15 cellular contexts compared by ENCODE assay signal in the genomic region with DNA sequence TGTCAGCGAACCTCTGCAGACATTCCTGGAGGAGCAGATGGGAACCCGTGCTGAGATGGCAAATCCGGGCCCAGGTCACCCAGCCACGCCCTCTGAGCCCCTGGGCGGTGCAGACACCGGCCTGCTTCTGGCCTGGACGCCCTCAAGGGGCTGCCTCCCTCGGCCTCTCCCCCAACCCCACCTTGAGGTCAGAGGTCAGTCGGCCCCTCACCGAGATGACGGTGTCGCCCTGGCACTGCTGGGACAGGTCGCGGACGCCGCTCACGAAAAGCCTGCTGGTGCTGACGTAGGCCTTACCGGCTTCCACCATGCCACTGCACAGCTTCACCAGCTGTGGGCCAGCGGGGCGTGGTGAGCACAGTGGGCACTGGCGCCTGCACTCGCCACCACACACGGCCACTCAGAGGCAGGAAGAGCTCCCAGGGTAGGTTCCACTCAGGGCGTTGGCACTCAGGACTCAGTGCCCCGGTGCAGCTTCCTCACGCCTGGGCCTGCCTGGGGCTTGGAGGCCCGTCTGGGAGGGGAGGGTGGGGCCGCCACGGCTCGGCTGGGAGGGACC. TPM values are rescaled to one million over a fixed set of nuclear protein-coding genes. Genes with fewer than 3 reads are reported as not detected.
DNase-seq lines count a peak whose midpoint lies in the region; ATAC-seq and TF ChIP-seq lines count a peak whose summit lies in the region.
"Had no signal": no experiment of that assay in that cellular context is flagged by ENCODE, and none has a peak within 500 bp of the region (broad histone marks: within the 10 kb centered on the region; RNA-seq: fewer than 3 reads in every experiment).

No MANE protein-coding gene starts in this region.

- peak overlapping the region; percentile 89 for H3K27ac ChIP-seq in RWPE2 (ENCODE audit: poor library complexity, severe bottlenecking)
- H3K27ac ChIP-seq in layer of hippocampus (ENCODE audit: low read depth, low read length): peak overlapping the region; percentile 30
- H3K27ac ChIP-seq: cardiac muscle cell, testis had no signal

- no peak for ATAC-seq in RWPE2 (ENCODE audit: low read depth)
- ATAC-seq in GM18505 (IDR thresholded peaks at IDR 0.05; ENCODE audit: unreplicated experiment): no peak
- ATAC-seq: activated CD8-positive, alpha-beta memory T cell treated with anti-CD3 and anti-CD28 coated beads, Interleukin-2, amount 10 ng/mL, durations not matched to agents 7 days and 5 days; heart left ventricle; naive thymus-derived CD8-positive, alpha-beta T cell had no signal

- no peaks in the 10 kb centered on the region for H3K27me3 ChIP-seq in H7 (ENCODE audit: control insufficient read depth, insufficient read depth, low read length)
- H3K27me3 ChIP-seq in RWPE2 (ENCODE audit: insufficient read depth, poor library complexity, severe bottlenecking): no peaks in the 10 kb centered on the region
- no peaks in the 10 kb centered on the region for H3K27me3 ChIP-seq in layer of hippocampus (ENCODE audit: control insufficient read depth, insufficient read depth, low read length)
- H3K27me3 ChIP-seq: cardiac muscle cell, heart left ventricle, testis had no signal

- H3K4me1 ChIP-seq in RWPE2 (ENCODE audit: insufficient read depth, poor library complexity, severe bottlenecking): peaks cover 31% of the 10 kb centered on the region

- DNase-seq in H7 (peak; percentile 64), RWPE2 (ENCODE audit: low spot score) (no peak), NCI-H524 treated with DMSO at 0.1 percent for 48 hours (lab: John Stamatoyannopoulos, UW) (no peak), occipital lobe (lab: John Stamatoyannopoulos, UW) (no peak)
- DNase-seq: activated CD8-positive, alpha-beta memory T cell treated with anti-CD3 and anti-CD28 coated beads, Interleukin-2, amount 10 ng/mL, durations not matched to agents 7 days and 5 days; GOT3; heart left ventricle; naive thymus-derived CD8-positive, alpha-beta T cell; NCI-H2081; NCI-H69; stimulated activated CD4-positive, alpha-beta T cell treated with anti-CD3 and anti-CD28 coated beads, Interleukin-4, amount 100 ng/mL, for 24 hours; testis had no signal

- no peak for TF ChIP-seq POLR2A in GM18505 (IDR thresholded peaks at IDR 0.05; ENCODE audit: borderline replicate concordance, extremely low read depth, insufficient read depth, insufficient read length)

- TF ChIP-seq CTCF in RWPE2 (IDR thresholded peaks at IDR 0.05; ENCODE audit: poor library complexity, severe bottlenecking): no peak

- H3K9me3 ChIP-seq in RWPE2 (ENCODE audit: severe bottlenecking): no peaks in the 10 kb centered on the region
- H3K9me3 ChIP-seq: heart left ventricle, testis had no signal

- no peaks in the 10 kb centered on the region for H3K36me3 ChIP-seq in H7 (replicated peaks; ENCODE audit: control insufficient read depth, insufficient read depth, low read length)
- no peaks in the 10 kb centered on the region for H3K36me3 ChIP-seq in RWPE2 (ENCODE audit: low read depth)
- H3K36me3 ChIP-seq: cardiac muscle cell had no signal

- H3K4me3 ChIP-seq in H7 (ENCODE audit: insufficient read depth, low read depth, low read length): no peak overlapping the region
- no peak overlapping the region for H3K4me3 ChIP-seq in RWPE2 (ENCODE audit: severe bottlenecking)
- H3K4me3 ChIP-seq: cardiac muscle cell, testis had no signal

RNA-seq across cellular contexts. Expression of gene ACAP3, which starts 4.7 kb away (rescaled TPM):
- total RNA-seq in H7 (2014; rRNA removed; shearing (Covaris generic)): 55.7 and 55.9 TPM in 2 replicates
- 51.3 TPM for total RNA-seq in occipital lobe

RNA-seq across cellular contexts. Expression of gene PUSL1, which starts 5.4 kb away (rescaled TPM):
- total RNA-seq in H7 (2014; rRNA removed; shearing (Covaris generic)): 93.5 and 98.6 TPM in 2 replicates
- total RNA-seq in occipital lobe: 8.0 TPM

RNA-seq across cellular contexts. Expression of gene INTS11, which starts 21.4 kb away (rescaled TPM):
- total RNA-seq in H7 (2014; rRNA removed; shearing (Covaris generic)): 169 and 189 TPM in 2 replicates
- total RNA-seq in occipital lobe: 28.2 TPM

RNA-seq across cellular contexts. Expression of gene CPTP, which starts 21.6 kb away (rescaled TPM):
- 25.0 and 27.7 TPM in 2 replicates for total RNA-seq in H7 (2014; rRNA removed; shearing (Covaris generic))
- total RNA-seq in occipital lobe: 12.3 TPM

RNA-seq across cellular contexts. Expression of gene SCNN1D, which starts 22.8 kb away (rescaled TPM):
- 4.0 and 10.2 TPM in 2 replicates for total RNA-seq in H7 (2014; rRNA removed; shearing (Covaris generic))
- total RNA-seq in occipital lobe: 2.2 TPM

Comparison
In these comparisons a context has a peak if more than half of its experiments do, and no peak if none do; other contexts are left out.
1. RNA of gene PUSL1, which starts 5.4 kb away (total RNA-seq): 93.5 to 98.6 TPM in H7; 8.0 TPM in occipital lobe (single experiment); every median in the first group is over 10 times any median in the second.